In the genomic region with DNA sequence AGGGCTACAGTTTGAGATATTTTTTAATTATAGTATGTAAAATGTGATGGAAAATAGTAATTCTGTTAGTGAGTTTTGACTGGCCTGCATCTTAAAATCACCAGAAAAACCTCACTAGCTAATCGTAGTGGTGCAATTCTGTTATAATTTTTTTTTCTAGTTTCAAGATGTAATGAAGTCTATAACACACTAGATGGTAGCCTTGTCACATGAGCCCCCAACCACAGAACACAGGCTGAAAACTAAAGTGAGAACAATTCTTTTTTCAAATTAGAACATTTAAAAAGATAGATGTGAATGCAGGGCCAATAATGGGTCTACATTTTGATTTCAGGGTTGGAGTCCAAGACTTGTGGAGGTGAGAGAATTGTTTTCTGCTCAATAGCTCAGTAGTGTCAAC, we compare ENCODE assay signal across 11 cellular contexts.
DNase-seq lines count a peak whose midpoint lies in the region; ATAC-seq and TF ChIP-seq lines count a peak whose summit lies in the region.
"Had no signal": no experiment of that assay in that cellular context is flagged by ENCODE, and none has a peak within 500 bp of the region (broad histone marks: within the 10 kb centered on the region; RNA-seq: fewer than 3 reads in every experiment).

No MANE protein-coding gene starts in this region.

- 8% methylated on average over 1 of the region's 1 CpG for WGBS in SK-N-SH (ENCODE audit: low lambda C conversion rate)
- 30% methylated on average over 1 of the region's 1 CpG for WGBS in liver

- CTCF ChIA-PET in SK-N-SH (lab: Yijun Ruan, JAX): interaction anchor here (0.6 to 3.7 kb wide), 36 partner anchors 8 to 1167 kb away, joined by 3 to 54 read pairs (median 4); no protein-coding TSS in a partner anchor

- no peak for TF ChIP-seq EP300 in SK-N-SH (IDR thresholded peaks at IDR 0.05; ENCODE audit: borderline replicate concordance in 1 of 2, low read depth in 1 of 2, low read length in 1 of 2)

- H3K79me2 ChIP-seq in SK-N-SH (ENCODE audit: insufficient read depth): no peaks in the 10 kb centered on the region

- peaks cover 0 to 11% of the 10 kb centered on the region in 2 experiments; a peak in 2 of 4 replicates for H3K4me1 ChIP-seq in SK-N-SH (ENCODE audit: control insufficient read depth in 1 of 2, insufficient read depth in 2 of 2, low read depth in 1 of 2, low read length in 1 of 2)
- H3K4me1 ChIP-seq in liver (ENCODE audit: control insufficient read depth in 4 of 4, insufficient read depth in 4 of 4, low read length in 3 of 4): no peaks in the 10 kb centered on the region
- H3K4me1 ChIP-seq: spleen had no signal

- no peaks in the 10 kb centered on the region for H3F3A ChIP-seq in SK-N-SH (replicated peaks; ENCODE audit: insufficient read depth)

- peak; percentile 6 for DNase-seq in COLO829 (ENCODE audit: low spot score)
- DNase-seq in HT-29 (ENCODE audit: low spot score): peak; percentile 2
- peak; percentile 31 for DNase-seq in SK-N-SH
- no peak for DNase-seq in immature natural killer cell
- DNase-seq: HCEC 1CT, spleen had no signal

- H4K20me1 ChIP-seq in SK-N-SH (ENCODE audit: insufficient read depth): no peaks in the 10 kb centered on the region

- TF ChIP-seq CTCF in SK-N-SH (IDR thresholded peaks at IDR 0.05): peak; percentile 63
- no peak for TF ChIP-seq CTCF in liver (IDR thresholded peaks at IDR 0.05; ENCODE audit: low read depth, low read length, missing input control)

- ATAC-seq in HG02840 (IDR thresholded peaks at IDR 0.05; ENCODE audit: low FRiP score, unreplicated experiment) (no peak), HG02588 (IDR thresholded peaks at IDR 0.05; ENCODE audit: unreplicated experiment) (no peak), HG03039 (IDR thresholded peaks at IDR 0.05; ENCODE audit: unreplicated experiment) (no peak)
- ATAC-seq: activated CD4-positive, CD25-positive, alpha-beta regulatory T cell treated with anti-CD3 and anti-CD28 coated beads, Interleukin-2, amount 50 U/mL, for 24 hours had no signal

- H3K9ac ChIP-seq in SK-N-SH (no peak overlapping the region), liver (ENCODE audit: low read depth in 1 of 2, low read length in 2 of 2) (no peak overlapping the region)

- H3K4me3 Mint-ChIP-seq in immature natural killer cell: no peak overlapping the region

- H3K9me3 ChIP-seq in SK-N-SH (no peaks in the 10 kb centered on the region), liver (ENCODE audit: control insufficient read depth in 4 of 4, low read length in 3 of 4) (no peaks in the 10 kb centered on the region)

- no peak overlapping the region for H2AFZ ChIP-seq in SK-N-SH (ENCODE audit: low read depth)

- no peak overlapping the region for H3K4me3 ChIP-seq in SK-N-SH (ENCODE audit: low read depth in 2 of 2, low read length in 1 of 2)
- H3K4me3 ChIP-seq in liver (ENCODE audit: low read depth in 1 of 3, low read length in 3 of 3): no peak overlapping the region
- H3K4me3 ChIP-seq: spleen had no signal

- no peak overlapping the region for H3K4me2 ChIP-seq in SK-N-SH

- H3K4me1 Mint-ChIP-seq in immature natural killer cell: no peaks in the 10 kb centered on the region

- no peaks in the 10 kb centered on the region for H3K9me3 Mint-ChIP-seq in immature natural killer cell

- H3K36me3 Mint-ChIP-seq in immature natural killer cell: no peaks in the 10 kb centered on the region

- no peak overlapping the region for H3K27ac Mint-ChIP-seq in immature natural killer cell

- H3K9me2 ChIP-seq in SK-N-SH: no peaks in the 10 kb centered on the region

- H3K27ac ChIP-seq in SK-N-SH (ENCODE audit: low read depth in 2 of 2, low read length in 1 of 2) (no peak overlapping the region), liver (ENCODE audit: low read depth in 1 of 2, low read length in 2 of 2) (no peak overlapping the region)
- H3K27ac ChIP-seq: spleen had no signal

- H3K36me3 ChIP-seq in SK-N-SH (replicated peaks in 1 of 2; ENCODE audit: control insufficient read depth in 1 of 2, insufficient read depth in 2 of 2, low read length in 1 of 2) (no peaks in the 10 kb centered on the region), liver (ENCODE audit: control insufficient read depth in 4 of 4, insufficient read depth in 3 of 4, low read depth in 1 of 4, low read length in 3 of 4) (no peaks in the 10 kb centered on the region)
- H3K36me3 ChIP-seq: spleen had no signal

- peak; percentile 96 for TF ChIP-seq RAD21 in SK-N-SH (IDR thresholded peaks at IDR 0.05; ENCODE audit: low read length)
- TF ChIP-seq RAD21 in liver (IDR thresholded peaks at IDR 0.05): peak; percentile 40 to 45

- peaks cover 0 to 2% (median 0%) of the 10 kb centered on the region in 3 donors for H3K27me3 Mint-ChIP-seq in immature natural killer cell (ENCODE audit: low read depth in 3 of 3)

- POLR2A ChIA-PET in SK-N-SH (lab: Yijun Ruan, JAX): no interaction called here

- H3K27me3 ChIP-seq in SK-N-SH (ENCODE audit: insufficient read depth) (no peaks in the 10 kb centered on the region), liver (ENCODE audit: control insufficient read depth in 4 of 4, insufficient read depth in 4 of 4, low read length in 3 of 4) (no peaks in the 10 kb centered on the region)
- H3K27me3 ChIP-seq: spleen had no signal

TF ChIP-seq in SK-N-SH, 30 proteins besides CTCF, POLR2A, EP300 and RAD21:
- TF ChIP-seq POLR2AphosphoS5 (IDR thresholded peaks at IDR 0.05; ENCODE audit: low read depth, low read length) (no peak), ELF1 (IDR thresholded peaks at IDR 0.05) (no peak), SMC3 (IDR thresholded peaks at IDR 0.05; ENCODE audit: low read depth, low read length) (peak; percentile 66), RFX5 (IDR thresholded peaks at IDR 0.05; ENCODE audit: low read length) (no peak), TAF1 (IDR thresholded peaks at IDR 0.05; ENCODE audit: borderline replicate concordance, low read depth, low read length) (no peak), GATA2 (CRISPR knock-in tag; IDR thresholded peaks at IDR 0.05) (no peak)

TF ChIP-seq in liver, 16 proteins besides CTCF, POLR2A, EP300 and RAD21:
- TF ChIP-seq, protein P1, sequence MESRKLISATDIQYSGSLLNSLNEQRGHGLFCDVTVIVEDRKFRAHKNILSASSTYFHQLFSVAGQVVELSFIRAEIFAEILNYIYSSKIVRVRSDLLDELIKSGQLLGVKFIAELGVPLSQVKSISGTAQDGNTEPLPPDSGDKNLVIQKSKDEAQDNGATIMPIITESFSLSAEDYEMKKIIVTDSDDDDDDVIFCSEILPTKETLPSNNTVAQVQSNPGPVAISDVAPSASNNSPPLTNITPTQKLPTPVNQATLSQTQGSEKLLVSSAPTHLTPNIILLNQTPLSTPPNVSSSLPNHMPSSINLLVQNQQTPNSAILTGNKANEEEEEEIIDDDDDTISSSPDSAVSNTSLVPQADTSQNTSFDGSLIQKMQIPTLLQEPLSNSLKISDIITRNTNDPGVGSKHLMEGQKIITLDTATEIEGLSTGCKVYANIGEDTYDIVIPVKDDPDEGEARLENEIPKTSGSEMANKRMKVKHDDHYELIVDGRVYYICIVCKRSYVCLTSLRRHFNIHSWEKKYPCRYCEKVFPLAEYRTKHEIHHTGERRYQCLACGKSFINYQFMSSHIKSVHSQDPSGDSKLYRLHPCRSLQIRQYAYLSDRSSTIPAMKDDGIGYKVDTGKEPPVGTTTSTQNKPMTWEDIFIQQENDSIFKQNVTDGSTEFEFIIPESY (IDR thresholded peaks at IDR 0.05): no peak
- TF ChIP-seq SP1 (IDR thresholded peaks at IDR 0.05): no peak
- TF ChIP-seq FOXA2 (IDR thresholded peaks at IDR 0.05): no peak
- no peak for TF ChIP-seq EGR1 (IDR thresholded peaks at IDR 0.05; ENCODE audit: low read depth in 2 of 2)
- no peak for TF ChIP-seq JUND (IDR thresholded peaks at IDR 0.05)
- TF ChIP-seq, protein P2, sequence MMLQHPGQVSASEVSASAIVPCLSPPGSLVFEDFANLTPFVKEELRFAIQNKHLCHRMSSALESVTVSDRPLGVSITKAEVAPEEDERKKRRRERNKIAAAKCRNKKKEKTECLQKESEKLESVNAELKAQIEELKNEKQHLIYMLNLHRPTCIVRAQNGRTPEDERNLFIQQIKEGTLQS (IDR thresholded peaks at IDR 0.05): no peak

Comparison
In these comparisons a context has a peak if more than half of its experiments do, and no peak if none do; other contexts are left out.
1. DNase-seq: peak in COLO829 (single experiment), HT-29 (single experiment) and SK-N-SH (single experiment); none in immature natural killer cell (0 of 3).